ENCODE assay signal across 8 cellular contexts in genomic region chr1:68232354-68233148, GRCh38. TPM values are rescaled to one million over a fixed set of nuclear protein-coding genes. Genes with fewer than 3 reads are reported as not detected.
DNase-seq lines count a peak whose midpoint lies in the region; ATAC-seq and TF ChIP-seq lines count a peak whose summit lies in the region.

Gene WLS, minus strand, starts transcription at chr1:68232523. Its CDS starts 224 bp downstream, at chr1:68232299.

- no peak for TF ChIP-seq CTCF in ascending aorta (IDR thresholded peaks at IDR 0.05)

- DNase-seq in ELR (ENCODE audit: low read depth) (peak; percentile 89), NCI-H1930 (lab: John Stamatoyannopoulos, UW) (peak; percentile 64 to 67), ascending aorta (ENCODE audit: low spot score in 2 of 2) (peak; percentile 10 to 89), left ventricle myocardium superior (peak; percentile 88), pons (ENCODE audit: low spot score) (peak; percentile 73)
- DNase-seq in activated CD4-positive, alpha-beta T cell treated with anti-CD3 and anti-CD28 coated beads, Interleukin-2, amount 50 U/mL, for 48 hours = no peak

- H3K27me3 ChIP-seq in ascending aorta = no peaks in the 10 kb centered on the region

- no peaks in the 10 kb centered on the region for H3K36me3 ChIP-seq in ascending aorta

- H3K9me3 ChIP-seq in ascending aorta = no peaks in the 10 kb centered on the region

- H3K4me3 ChIP-seq in ascending aorta = peak within 1 kb of the TSS; percentile 73 to 80

- ATAC-seq in left ventricle myocardium superior (peak; percentile 89), GM19328 (IDR thresholded peaks at IDR 0.05; ENCODE audit: unreplicated experiment) (no peak), GM18520 (IDR thresholded peaks at IDR 0.05; ENCODE audit: unreplicated experiment) (no peak)

- intact Hi-C loops in ascending aorta (cut with DNase I) = loop anchor here (2.0 to 10.0 kb wide), 4 partner anchors 88 to 1972 kb away; partner anchors contain the start of genes GADD45A and LRRC40
- intact Hi-C loops in left ventricle myocardium superior (cut with micrococcal nuclease) = no loop called here

- H3K27ac ChIP-seq in ascending aorta = peak within 1 kb of the TSS; percentile 78 to 89

- peaks cover 0 to 13% of the 10 kb centered on the region in 2 donors for H3K4me1 ChIP-seq in ascending aorta

RNA-seq across cellular contexts. Expression of gene WLS, which starts in this region (rescaled TPM):
- total RNA-seq in ascending aorta = 29.9 TPM
- total RNA-seq in left ventricle myocardium superior = 75.0 TPM

Comparison
In these comparisons a context has a peak if more than half of its experiments do, and no peak if none do; other contexts are left out.
1. DNase-seq: peak in ELR (single experiment), NCI-H1930 (2 of 2), ascending aorta (2 of 2), left ventricle myocardium superior (single experiment) and pons (single experiment); none in activated CD4-positive, alpha-beta T cell treated with anti-CD3 and anti-CD28 coated beads, Interleukin-2, amount 50 U/mL, for 48 hours (0 of 2).